8 cellular contexts compared by ENCODE assay signal in genomic region chrX:154458116-154458953, GRCh38. TPM values are rescaled to one million over a fixed set of nuclear protein-coding genes. Genes with fewer than 3 reads are reported as not detected.
DNase-seq lines count a peak whose midpoint lies in the region; ATAC-seq, FAIRE-seq and TF ChIP-seq lines count a peak whose summit lies in the region.

TSS of gene PLXNA3 (plus strand) at chrX:154458281. CDS start at chrX:154460184, 1,903 bp downstream.

- ATAC-seq in gastroesophageal sphincter, result peak; percentile 79

- H3K27ac ChIP-seq in OCI-LY1 (ENCODE audit: low read depth, low read length, poor library complexity, severe bottlenecking) (no peak within 1 kb of the TSS), gastroesophageal sphincter (peak within 1 kb of the TSS in 3 of 4 donors; percentile 71 to 84 (median 82)), neutrophil (no peak within 1 kb of the TSS), transverse colon (peak within 1 kb of the TSS; percentile 65 to 91 (median 80))

- H3K27me3 ChIP-seq in OCI-LY1 (ENCODE audit: insufficient read depth, low read length) (no peaks in the 10 kb centered on the region), gastroesophageal sphincter (no peaks in the 10 kb centered on the region), neutrophil (peaks cover 27% of the 10 kb centered on the region), transverse colon (no peaks in the 10 kb centered on the region)

- in situ Hi-C loops in transverse colon (cut with MboI; ENCODE audit: low pct_ligation_motif_present in 1 of 4, low pct_unique_long_range_greater_than_20kb in 1 of 4, low sequenced_read_pairs in 3 of 4), result no loop called here

- H3K9me3 Mint-ChIP-seq in HFFc6, result no peaks in the 10 kb centered on the region
- H3K9me3 Mint-ChIP-seq in activated T-helper 2 cell treated with anti-CD3 and anti-CD28 coated beads, Interferon-gamma antibody, Interleukin-2, Interleukin-4, amounts not matched to agents 10 μg/mL and 5 μg/mL and 100 μg/mL, durations not matched to agents 14 hours and 24 hours and 36 hours, result no peaks in the 10 kb centered on the region

- peak within 1 kb of the TSS; percentile 61 for H3K9ac ChIP-seq in OCI-LY1 (ENCODE audit: low read length)

- H3K36me3 ChIP-seq in OCI-LY1 (ENCODE audit: insufficient read depth, low read length), result no peaks in the 10 kb centered on the region; the same call in 1 of the 2 replicates
- H3K36me3 ChIP-seq in gastroesophageal sphincter, result peaks cover 0 to 26% of the 10 kb centered on the region in 2 donors
- H3K36me3 ChIP-seq in neutrophil, result no peaks in the 10 kb centered on the region
- no peaks in the 10 kb centered on the region for H3K36me3 ChIP-seq in transverse colon

- no peaks in the 10 kb centered on the region for H3K9me3 ChIP-seq in OCI-LY1 (ENCODE audit: low read length)
- no peaks in the 10 kb centered on the region for H3K9me3 ChIP-seq in gastroesophageal sphincter
- no peaks in the 10 kb centered on the region for H3K9me3 ChIP-seq in neutrophil
- H3K9me3 ChIP-seq in transverse colon, result no peaks in the 10 kb centered on the region

- no peaks in the 10 kb centered on the region for H3F3A ChIP-seq in OCI-LY1 (ENCODE audit: insufficient read depth, low read length)

- no peak for TF ChIP-seq CTCF in HFFc6 (IDR thresholded peaks at IDR 0.05)
- no peak for TF ChIP-seq CTCF in OCI-LY1 (IDR thresholded peaks at IDR 0.05; ENCODE audit: low read length)
- no peak for TF ChIP-seq CTCF in gastroesophageal sphincter (IDR thresholded peaks at IDR 0.05)
- TF ChIP-seq CTCF in neutrophil (IDR thresholded peaks at IDR 0.05), result no peak
- no peak for TF ChIP-seq CTCF in transverse colon (IDR thresholded peaks at IDR 0.05)

- no peaks in the 10 kb centered on the region for H3K79me2 ChIP-seq in OCI-LY1 (ENCODE audit: insufficient read depth, low read length)

- TF ChIP-seq EP300 in gastroesophageal sphincter (IDR thresholded peaks at IDR 0.05), result no peak
- no peak for TF ChIP-seq EP300 in transverse colon (IDR thresholded peaks at IDR 0.05; ENCODE audit: low read depth)

- H3K9me2 ChIP-seq in OCI-LY1 (ENCODE audit: low read depth, low read length), result no peaks in the 10 kb centered on the region

- peak; percentile 68; the same call in 1 of the 2 replicates for TF ChIP-seq POLR2A in GM12892 (IDR thresholded peaks at IDR 0.05; ENCODE audit: low read depth, low read length)
- peak; percentile 58 to 80 for TF ChIP-seq POLR2A in gastroesophageal sphincter (IDR thresholded peaks at IDR 0.05)
- no peak for TF ChIP-seq POLR2A in transverse colon (IDR thresholded peaks at IDR 0.05)

- no peak for FAIRE-seq in GM12892 (lab: Jason Lieb, UNC)

- H3K4me1 ChIP-seq in OCI-LY1 (ENCODE audit: insufficient read depth, low read length, severe bottlenecking), result peaks cover 5% of the 10 kb centered on the region
- H3K4me1 ChIP-seq in gastroesophageal sphincter, result peaks cover 0 to 16% (median 0%) of the 10 kb centered on the region in 3 donors
- H3K4me1 ChIP-seq in neutrophil (ENCODE audit: control insufficient read depth in 1 of 2, insufficient read depth in 1 of 2, low read depth in 1 of 2, low read length in 1 of 2), result peaks cover 6 to 7% of the 10 kb centered on the region in 2 experiments
- H3K4me1 ChIP-seq in transverse colon, result peaks cover 2 to 9% (median 6%) of the 10 kb centered on the region in 4 donors

- H3K4me3 ChIP-seq in OCI-LY1 (ENCODE audit: low read depth, low read length, poor library complexity, severe bottlenecking) (peak within 1 kb of the TSS; percentile 65), gastroesophageal sphincter (peak within 1 kb of the TSS; percentile 64 to 74), neutrophil (ENCODE audit: low read depth in 1 of 2, low read length in 1 of 2) (peak within 1 kb of the TSS; percentile 35 to 46), transverse colon (peak within 1 kb of the TSS; percentile 56 to 78 (median 62))

- peaks cover 7% of the 10 kb centered on the region; the same call in 1 of the 2 replicates for H3K36me3 Mint-ChIP-seq in HFFc6 (ENCODE audit: low read depth)
- peaks cover 15% of the 10 kb centered on the region for H3K36me3 Mint-ChIP-seq in activated T-helper 2 cell treated with anti-CD3 and anti-CD28 coated beads, Interferon-gamma antibody, Interleukin-2, Interleukin-4, amounts not matched to agents 10 μg/mL and 5 μg/mL and 100 μg/mL, durations not matched to agents 14 hours and 24 hours and 36 hours (ENCODE audit: low read depth)

- H3K27ac Mint-ChIP-seq in HFFc6, result peak within 1 kb of the TSS; percentile 90
- peak within 1 kb of the TSS; percentile 97 for H3K27ac Mint-ChIP-seq in activated T-helper 2 cell treated with anti-CD3 and anti-CD28 coated beads, Interferon-gamma antibody, Interleukin-2, Interleukin-4, amounts not matched to agents 10 μg/mL and 5 μg/mL and 100 μg/mL, durations not matched to agents 14 hours and 24 hours and 36 hours

- H2AFZ ChIP-seq in OCI-LY1 (ENCODE audit: low read length), result no peak within 1 kb of the TSS

- DNase-seq in GM12892 (ENCODE audit: insufficient read length), result peak; percentile 68
- DNase-seq in HFFc6, result no peak
- DNase-seq in activated T-helper 2 cell treated with anti-CD3 and anti-CD28 coated beads, Interferon-gamma antibody, Interleukin-2, Interleukin-4, amounts not matched to agents 10 μg/mL and 5 μg/mL and 100 μg/mL, durations not matched to agents 14 hours and 24 hours and 36 hours (ENCODE audit: low spot score), result peak; percentile 37
- DNase-seq in transverse colon, result peak; percentile 53
- DNase-seq in SHP77 treated with DMSO at 0.1 percent for 48 hours (lab: John Stamatoyannopoulos, UW), result no peak

- H3K4me2 ChIP-seq in OCI-LY1 (ENCODE audit: low read length), result peak within 1 kb of the TSS; percentile 74

- H3K4me3 Mint-ChIP-seq in HFFc6, result peak within 1 kb of the TSS; percentile 92
- H3K4me3 Mint-ChIP-seq in activated T-helper 2 cell treated with anti-CD3 and anti-CD28 coated beads, Interferon-gamma antibody, Interleukin-2, Interleukin-4, amounts not matched to agents 10 μg/mL and 5 μg/mL and 100 μg/mL, durations not matched to agents 14 hours and 24 hours and 36 hours (ENCODE audit: low read depth), result peak within 1 kb of the TSS; percentile 98

- no peaks in the 10 kb centered on the region for H4K20me1 ChIP-seq in OCI-LY1 (ENCODE audit: insufficient read depth, low read length)

- intact Hi-C loops in activated T-helper 2 cell treated with anti-CD3 and anti-CD28 coated beads, Interferon-gamma antibody, Interleukin-2, Interleukin-4, amounts not matched to agents 10 μg/mL and 5 μg/mL and 100 μg/mL, durations not matched to agents 14 hours and 24 hours and 36 hours (cut with micrococcal nuclease), result no loop called here
- intact Hi-C loops in transverse colon (cut with DNase I; ENCODE audit: low total_unique reads), result no loop called here

- no CpG with 5 or more reads among the region's 88 CpGs for WGBS in gastroesophageal sphincter (ENCODE audit: low coverage in 1 of 2), 2 donors
- 65% methylated on average over 69 of the region's 88 CpGs; no CpG with 5 or more reads in 1 of the 2 donors for WGBS in transverse colon (ENCODE audit: low coverage in 1 of 2), 2 donors

- H3K27me3 Mint-ChIP-seq in HFFc6 (ENCODE audit: insufficient read depth), result peaks cover 5% of the 10 kb centered on the region
- no peaks in the 10 kb centered on the region for H3K27me3 Mint-ChIP-seq in activated T-helper 2 cell treated with anti-CD3 and anti-CD28 coated beads, Interferon-gamma antibody, Interleukin-2, Interleukin-4, amounts not matched to agents 10 μg/mL and 5 μg/mL and 100 μg/mL, durations not matched to agents 14 hours and 24 hours and 36 hours (ENCODE audit: low read depth)

- 0 out of 2 replicates have a peak, but pooled peaks cover 5% of the 10 kb centered on the region for H3K4me1 Mint-ChIP-seq in HFFc6 (ENCODE audit: low read depth)
- H3K4me1 Mint-ChIP-seq in activated T-helper 2 cell treated with anti-CD3 and anti-CD28 coated beads, Interferon-gamma antibody, Interleukin-2, Interleukin-4, amounts not matched to agents 10 μg/mL and 5 μg/mL and 100 μg/mL, durations not matched to agents 14 hours and 24 hours and 36 hours (ENCODE audit: low read depth), result peaks cover 5% of the 10 kb centered on the region

RNA-seq across cellular contexts. Expression of gene PLXNA3, which starts in this region (rescaled TPM):
- polyA plus RNA-seq in GM12892 (2012; ENCODE audit: missing spikeins), result 25.0 TPM
- 10 to 100 TPM; 66.2 to 98.7 (median 79.8) TPM for total RNA-seq in HFFc6 (2021; fragmentation: NEBNext Ultra II Directional; extraction: Animal tissue kit (Norgen Biotek cat#: 25700))
- 62.1 and 62.5 TPM in 2 replicates for total RNA-seq in activated T-helper 2 cell treated with anti-CD3 and anti-CD28 coated beads, Interferon-gamma antibody, Interleukin-2, Interleukin-4, amounts not matched to agents 10 μg/mL and 5 μg/mL and 100 μg/mL, durations not matched to agents 14 hours and 24 hours and 36 hours
- 10 to 100 TPM in 2 of 4 donors, 1 to 10 TPM in 2; 1.5 to 13.9 (median 8.2) TPM for total RNA-seq in gastroesophageal sphincter
- 100 to 1,000 TPM in 1 of 4 donors, 10 to 100 TPM in 3; 17.3 to 128 (median 52.8) TPM for total RNA-seq in transverse colon

Comparison
In these comparisons a context has a peak if more than half of its experiments do, and no peak if none do; other contexts are left out.
1. DNase-seq: peak in GM12892 (single experiment), activated T-helper 2 cell treated with anti-CD3 and anti-CD28 coated beads, Interferon-gamma antibody, Interleukin-2, Interleukin-4, amounts not matched to agents 10 μg/mL and 5 μg/mL and 100 μg/mL, durations not matched to agents 14 hours and 24 hours and 36 hours (single experiment) and transverse colon (single experiment); none in HFFc6 (single experiment) and SHP77 treated with DMSO at 0.1 percent for 48 hours (single experiment).
2. H3K27ac ChIP-seq: peak in gastroesophageal sphincter (3 of 4) and transverse colon (4 of 4); none in OCI-LY1 (single experiment) and neutrophil (single experiment).
3. Peak in every context shown above with its lines, with median percentiles within 50 percentile points of each other: H3K4me3 ChIP-seq.